Comparison of ENCODE assay signal across 8 cellular contexts in the genomic region with DNA sequence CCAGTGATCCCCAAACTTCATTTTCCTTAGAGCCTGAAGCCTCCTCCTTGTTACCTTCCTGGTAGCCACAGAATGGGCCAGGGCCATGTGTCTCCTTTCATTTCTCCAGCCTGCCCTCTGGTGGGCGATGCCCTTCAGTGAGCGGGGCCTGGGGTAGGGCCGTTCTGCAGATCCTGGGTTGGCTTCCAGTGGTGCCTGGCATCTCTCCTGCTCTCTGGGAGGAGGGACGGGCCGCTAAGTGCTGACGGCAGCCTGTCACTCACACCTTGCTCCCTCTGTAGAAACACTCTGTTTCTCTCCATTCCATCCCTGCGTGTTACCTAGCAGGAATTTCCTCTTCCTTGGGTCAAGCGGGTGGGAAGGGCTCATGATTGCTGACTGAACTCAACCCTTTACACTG.
DNase-seq lines count a peak whose midpoint lies in the region; ATAC-seq and TF ChIP-seq lines count a peak whose summit lies in the region.

No MANE protein-coding gene starts in this region.

- DNase-seq in NCI-H2196 (lab: John Stamatoyannopoulos, UW; ENCODE audit: unreplicated experiment) (peak; percentile 45), NCI-H2196 treated with DMSO at 0.1 percent for 48 hours (lab: John Stamatoyannopoulos, UW; ENCODE audit: unreplicated experiment) (no peak), Kasumi-1 (lab: John Stamatoyannopoulos, UW) (peak; percentile 74 to 75), RKO (ENCODE audit: low spot score) (peak; percentile 35), colonic mucosa (peak; percentile 79), right lobe of liver (peak; percentile 66 to 75 (median 68)), substantia nigra (lab: John Stamatoyannopoulos, UW) (peak in 41 of 49 donors; percentile 9 to 78 (median 50))
- no peak for DNase-seq in effector CD8-positive, alpha-beta T cell (lab: John Stamatoyannopoulos, UW)

- intact Hi-C loops in colonic mucosa (cut with DNase I) (loop anchor here (2.0 to 10.0 kb wide), 2 partner anchors 228 to 300 kb away; no protein-coding TSS in a partner anchor), right lobe of liver (cut with DNase I) (loop anchor here in 1 of 2 donors (5.0 kb wide), 1 partner anchor 488 kb away; no protein-coding TSS in a partner anchor)

- H3K27me3 ChIP-seq in colonic mucosa = no peaks in the 10 kb centered on the region
- no peaks in the 10 kb centered on the region for H3K27me3 ChIP-seq in right lobe of liver

- no peak for TF ChIP-seq POLR2A in right lobe of liver (IDR thresholded peaks at IDR 0.05)

- H3K36me3 ChIP-seq in colonic mucosa (no peaks in the 10 kb centered on the region), right lobe of liver (no peaks in the 10 kb centered on the region)

- H3K4me1 ChIP-seq in colonic mucosa (no peaks in the 10 kb centered on the region), right lobe of liver (no peaks in the 10 kb centered on the region)

- no peak overlapping the region for H3K9ac ChIP-seq in colonic mucosa (ENCODE audit: low read depth in 2 of 2, low read length in 2 of 2)

- H3K27ac ChIP-seq in colonic mucosa (no peak overlapping the region), right lobe of liver (no peak overlapping the region), substantia nigra (ENCODE audit: low read depth, low read length, poor library complexity, severe bottlenecking) (no peak overlapping the region)

- TF ChIP-seq CTCF in colonic mucosa (IDR thresholded peaks at IDR 0.05) (peak; percentile 57), right lobe of liver (IDR thresholded peaks at IDR 0.05) (peak; percentile 56 to 66 (median 60))

- WGBS in right lobe of liver (ENCODE audit: insufficient coverage, low coverage, low lambda C conversion rate, missing lambda C conversion rate) = 25% methylated on average over 1 of the region's 8 CpGs

- H3K9me3 ChIP-seq in colonic mucosa = no peaks in the 10 kb centered on the region
- H3K9me3 ChIP-seq in right lobe of liver = no peaks in the 10 kb centered on the region

- peak; percentile 86 to 94 (median 91) for ATAC-seq in right lobe of liver

- H3K4me3 ChIP-seq in colonic mucosa = no peak overlapping the region
- no peak overlapping the region for H3K4me3 ChIP-seq in right lobe of liver

Comparison
In these comparisons a context has a peak if more than half of its experiments do, and no peak if none do; other contexts are left out.
1. DNase-seq: peak in NCI-H2196 (single experiment), Kasumi-1 (2 of 2), RKO (single experiment), colonic mucosa (single experiment), right lobe of liver (3 of 3) and substantia nigra (41 of 49); none in NCI-H2196 treated with DMSO at 0.1 percent for 48 hours (single experiment) and effector CD8-positive, alpha-beta T cell (single experiment).